23 cellular contexts compared by ENCODE assay signal in genomic region chr1:57957576-57957975, GRCh38.
DNase-seq lines count a peak whose midpoint lies in the region; ATAC-seq and TF ChIP-seq lines count a peak whose summit lies in the region.
"Had no signal": no experiment of that assay in that cellular context is flagged by ENCODE, and none has a peak within 500 bp of the region (broad histone marks: within the 10 kb centered on the region; RNA-seq: fewer than 3 reads in every experiment).

No MANE protein-coding gene starts in this region.

- H3K36me3 ChIP-seq in breast epithelium (no peaks in the 10 kb centered on the region), mammary epithelial cell (ENCODE audit: insufficient read depth, low read length) (no peaks in the 10 kb centered on the region), SJCRH30 (no peaks in the 10 kb centered on the region)
- no peaks in the 10 kb centered on the region for H3K36me3 ChIP-seq in naive thymus-derived CD4-positive, alpha-beta T cell (ENCODE audit: control insufficient read depth in 2 of 3, insufficient read depth in 3 of 3, low read length in 3 of 3)
- H3K36me3 ChIP-seq: BLaER1 treated with 17β-estradiol and CSF1 and Interleukin-3, amounts not matched to agents 10 nM and 100 nM had no signal

- H3K27ac Mint-ChIP-seq in MCF 10A (ENCODE audit: low read depth, unreplicated experiment), result no peak overlapping the region
- H3K27ac Mint-ChIP-seq in naive thymus-derived CD4-positive, alpha-beta T cell, result no peak overlapping the region
- H3K27ac Mint-ChIP-seq: B cell; CD4-positive, alpha-beta T cell; CD8-positive, alpha-beta T cell had no signal

- H3K36me3 Mint-ChIP-seq in MCF 10A (ENCODE audit: insufficient read depth, unreplicated experiment), result no peaks in the 10 kb centered on the region
- no peaks in the 10 kb centered on the region for H3K36me3 Mint-ChIP-seq in naive thymus-derived CD4-positive, alpha-beta T cell
- H3K36me3 Mint-ChIP-seq: CD8-positive, alpha-beta T cell had no signal

- H3K27me3 ChIP-seq in breast epithelium (no peaks in the 10 kb centered on the region), mammary epithelial cell (ENCODE audit: insufficient read depth, low read length) (no peaks in the 10 kb centered on the region), SJCRH30 (no peaks in the 10 kb centered on the region)
- H3K27me3 ChIP-seq in naive thymus-derived CD4-positive, alpha-beta T cell (ENCODE audit: control insufficient read depth in 2 of 2, insufficient read depth in 2 of 2, low read length in 2 of 2), result no peaks in the 10 kb centered on the region
- H3K27me3 ChIP-seq: BLaER1 treated with 17β-estradiol and CSF1 and Interleukin-3, amounts not matched to agents 10 nM and 100 nM had no signal

- H3K4me3 Mint-ChIP-seq in MCF 10A (ENCODE audit: unreplicated experiment), result no peak overlapping the region
- no peak overlapping the region for H3K4me3 Mint-ChIP-seq in naive thymus-derived CD4-positive, alpha-beta T cell
- H3K4me3 Mint-ChIP-seq: B cell; CD4-positive, alpha-beta T cell; CD8-positive, alpha-beta T cell had no signal

- H4K20me1 ChIP-seq in mammary epithelial cell (ENCODE audit: insufficient read depth, low read length), result no peaks in the 10 kb centered on the region
- H4K20me1 ChIP-seq: BLaER1 treated with 17β-estradiol and CSF1 and Interleukin-3, amounts not matched to agents 10 nM and 100 nM had no signal

- H3K9ac ChIP-seq in mammary epithelial cell (ENCODE audit: insufficient read depth, low read length), result no peak overlapping the region
- H3K9ac ChIP-seq: BLaER1 treated with 17β-estradiol and CSF1 and Interleukin-3, amounts not matched to agents 10 nM and 100 nM had no signal

- no peak overlapping the region for H3K4me2 ChIP-seq in mammary epithelial cell (ENCODE audit: insufficient read depth, low read depth, low read length)
- H3K4me2 ChIP-seq: A549; BLaER1 treated with 17β-estradiol and CSF1 and Interleukin-3, amounts not matched to agents 10 nM and 100 nM had no signal

- BruUV-seq in MCF 10A (replicated peaks; lab: Mats Ljungman, UMichigan) (no TSS peak), mammary epithelial cell (replicated peaks; lab: Mats Ljungman, UMichigan) (no TSS peak)

- no peaks in the 10 kb centered on the region for H3K9me3 ChIP-seq in breast epithelium
- no peaks in the 10 kb centered on the region for H3K9me3 ChIP-seq in mammary epithelial cell (replicated peaks; ENCODE audit: insufficient read depth, low read length)
- H3K9me3 ChIP-seq in naive thymus-derived CD4-positive, alpha-beta T cell (ENCODE audit: control insufficient read depth in 2 of 3, low read length in 3 of 3), result no peaks in the 10 kb centered on the region
- no peaks in the 10 kb centered on the region for H3K9me3 ChIP-seq in SJCRH30 (replicated peaks)
- H3K9me3 ChIP-seq: A549, Caco-2 had no signal

- 33% methylated on average over 2 of the region's 2 CpGs for WGBS in mammary epithelial cell (ENCODE audit: low coverage, missing lambda C conversion rate)

- H3K79me2 ChIP-seq in mammary epithelial cell (ENCODE audit: insufficient read depth, low read length), result no peaks in the 10 kb centered on the region

- CTCF ChIA-PET in MCF 10A (lab: Yijun Ruan, JAX) (no interaction called here), mammary epithelial cell (lab: Charles Lee; ENCODE audit: low non-redundant PET) (no interaction called here)
- CTCF ChIA-PET in naive thymus-derived CD4-positive, alpha-beta T cell (lab: Charles Lee), result no interaction called here

- H3K4me3 ChIP-seq in breast epithelium (no peak overlapping the region), mammary epithelial cell (replicated peaks in 1 of 3; ENCODE audit: insufficient read depth in 1 of 3, low read depth in 2 of 3, low read length in 3 of 3) (no peak overlapping the region), epithelial cell of esophagus (ENCODE audit: low read length) (no peak overlapping the region), SJCRH30 (no peak overlapping the region)
- H3K4me3 ChIP-seq in naive thymus-derived CD4-positive, alpha-beta T cell (ENCODE audit: low read length), result no peak overlapping the region
- H3K4me3 ChIP-seq: A549; BLaER1 treated with 17β-estradiol and CSF1 and Interleukin-3, amounts not matched to agents 10 nM and 100 nM; GM12878 had no signal

- intact Hi-C loops in MCF 10A (cut with micrococcal nuclease) (no loop called here), breast epithelium (cut with DNase I; ENCODE audit: low total_unique reads) (no loop called here), mammary epithelial cell (cut with micrococcal nuclease) (no loop called here)
- intact Hi-C loops in naive thymus-derived CD4-positive, alpha-beta T cell (cut with micrococcal nuclease), result no loop called here

- peaks cover 8% of the 10 kb centered on the region for H3K27me3 Mint-ChIP-seq in MCF 10A (ENCODE audit: insufficient read depth, unreplicated experiment)
- H3K27me3 Mint-ChIP-seq in naive thymus-derived CD4-positive, alpha-beta T cell, result peaks cover 0 to 7% (median 6%) of the 10 kb centered on the region in 5 donors
- H3K27me3 Mint-ChIP-seq: B cell had no signal

- TF ChIP-seq POLR2A in breast epithelium (IDR thresholded peaks at IDR 0.05), result no peak

- TF ChIP-seq CTCF in MCF 10A (IDR thresholded peaks at IDR 0.05; ENCODE audit: unreplicated experiment) (no peak), breast epithelium (IDR thresholded peaks at IDR 0.05) (no peak), mammary epithelial cell (conservative IDR thresholded peaks at IDR 0.05 in 1 of 2, IDR thresholded peaks at IDR 0.05 in 1 of 2; ENCODE audit: extremely low read depth in 1 of 2, insufficient read depth in 1 of 2, low read depth in 1 of 2, low read length in 2 of 2) (no peak), epithelial cell of esophagus (IDR thresholded peaks at IDR 0.05; ENCODE audit: insufficient read depth, low read depth, low read length, missing control alignments) (no peak)

- ATAC-seq in naive thymus-derived CD4-positive, alpha-beta T cell, result no peak
- ATAC-seq: A549; CD8-positive, alpha-beta T cell; GM12878 had no signal

- POLR2A ChIA-PET in MCF 10A (lab: Yijun Ruan, JAX), result no interaction called here
- POLR2A ChIA-PET in naive thymus-derived CD4-positive, alpha-beta T cell (lab: Charles Lee), result no interaction called here

- H3K27ac ChIP-seq in breast epithelium, result no peak overlapping the region
- H3K27ac ChIP-seq in mammary epithelial cell (ENCODE audit: insufficient read depth, low read depth, low read length), result no peak overlapping the region
- no peak overlapping the region for H3K27ac ChIP-seq in naive thymus-derived CD4-positive, alpha-beta T cell (ENCODE audit: low read depth, low read length)
- no peak overlapping the region for H3K27ac ChIP-seq in SJCRH30
- H3K27ac ChIP-seq: 22Rv1; A549; BLaER1 treated with 17β-estradiol and CSF1 and Interleukin-3, amounts not matched to agents 10 nM and 100 nM; C4-2B had no signal

- no peaks in the 10 kb centered on the region for H3K9me3 Mint-ChIP-seq in MCF 10A (ENCODE audit: unreplicated experiment)
- no peaks in the 10 kb centered on the region for H3K9me3 Mint-ChIP-seq in naive thymus-derived CD4-positive, alpha-beta T cell
- H3K9me3 Mint-ChIP-seq: CD4-positive, alpha-beta T cell; CD8-positive, alpha-beta T cell had no signal

- no peak overlapping the region for H2AFZ ChIP-seq in mammary epithelial cell (ENCODE audit: low read depth, low read length)

- in situ Hi-C loops in mammary epithelial cell (cut with MboI; ENCODE audit: low sequenced_read_pairs in 2 of 2), result no loop called here

- dilution Hi-C loops in mammary epithelial cell (cut with HindIII; ENCODE audit: low sequenced_read_pairs), result no loop called here

- no peaks in the 10 kb centered on the region for H3K4me1 ChIP-seq in breast epithelium
- H3K4me1 ChIP-seq in mammary epithelial cell (ENCODE audit: insufficient read depth, low read length), result peaks cover 2% of the 10 kb centered on the region
- no peaks in the 10 kb centered on the region for H3K4me1 ChIP-seq in naive thymus-derived CD4-positive, alpha-beta T cell (ENCODE audit: control insufficient read depth in 2 of 2, insufficient read depth in 2 of 2, low read length in 2 of 2)
- no peaks in the 10 kb centered on the region for H3K4me1 ChIP-seq in SJCRH30
- H3K4me1 ChIP-seq: A549, Caco-2 had no signal

- peak; percentile 14 for DNase-seq in MCF 10A (ENCODE audit: unreplicated experiment)
- DNase-seq in breast epithelium (ENCODE audit: low spot score in 2 of 2), result no peak
- DNase-seq in mammary epithelial cell, result peak; percentile 37
- DNase-seq in epithelial cell of esophagus (ENCODE audit: low read depth), result peak; percentile 78
- DNase-seq in DMS153 treated with DMSO at 0.1 percent for 48 hours (lab: John Stamatoyannopoulos, UW; ENCODE audit: unreplicated experiment), result no peak
- no peak for DNase-seq in naive thymus-derived CD4-positive, alpha-beta T cell
- no peak for DNase-seq in SJCRH30
- DNase-seq: AML-193; Caco-2; Calu3; CD4-positive, alpha-beta T cell; CD8-positive, alpha-beta T cell; DMS53; DMS79; DND-41; EL; GDM1 had no signal

- H3K4me1 Mint-ChIP-seq in MCF 10A (ENCODE audit: insufficient read depth, unreplicated experiment), result no peaks in the 10 kb centered on the region
- no peaks in the 10 kb centered on the region for H3K4me1 Mint-ChIP-seq in naive thymus-derived CD4-positive, alpha-beta T cell
- H3K4me1 Mint-ChIP-seq: B cell had no signal

Comparison
In these comparisons a context has a peak if more than half of its experiments do, and no peak if none do; other contexts are left out.
1. DNase-seq: peak in MCF 10A (single experiment), mammary epithelial cell (single experiment) and epithelial cell of esophagus (single experiment); none in breast epithelium (0 of 2), DMS153 treated with DMSO at 0.1 percent for 48 hours (single experiment), naive thymus-derived CD4-positive, alpha-beta T cell (0 of 9) and SJCRH30 (0 of 2).